1 cellular context compared by ENCODE assay signal in the genomic region with DNA sequence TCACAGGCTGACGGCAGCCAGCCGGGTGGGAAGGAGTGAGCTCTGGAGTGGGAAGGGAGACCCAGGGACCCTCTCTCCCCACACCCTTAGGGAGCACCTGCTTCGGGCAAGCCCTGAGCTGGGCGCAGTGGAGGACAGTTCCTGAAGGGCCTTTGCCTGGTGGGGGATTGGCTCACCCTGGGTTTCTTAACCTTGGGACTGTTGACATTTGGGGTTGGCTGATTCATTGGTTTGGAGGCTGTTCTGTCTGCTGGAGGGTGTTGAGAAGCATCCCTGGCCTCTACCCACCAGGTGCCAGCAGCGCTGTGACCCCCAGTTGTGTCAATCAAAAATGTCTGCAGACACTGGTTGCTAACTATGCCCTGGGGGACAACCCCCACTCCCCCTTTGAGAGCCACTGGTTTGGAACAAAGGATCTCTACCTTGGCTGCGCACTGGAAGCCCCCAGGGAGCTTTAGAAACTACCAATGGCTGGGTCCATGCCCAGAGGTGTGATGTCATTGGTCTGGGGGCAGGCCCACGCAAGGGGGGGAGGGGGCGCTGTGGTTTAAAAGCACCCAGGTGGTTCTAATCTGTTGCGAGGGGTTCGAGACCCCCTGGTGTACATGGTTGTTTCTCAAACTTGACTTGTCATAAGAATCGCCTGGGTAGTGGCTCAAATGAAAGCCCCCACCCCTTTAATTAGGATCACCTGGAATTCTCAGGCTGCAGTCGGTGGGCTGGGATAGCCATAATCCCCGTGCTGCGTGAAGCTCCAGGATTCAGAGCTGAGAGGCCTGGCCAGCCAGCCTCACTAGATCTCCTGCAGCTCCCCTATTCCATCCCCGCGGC.
TF ChIP-seq lines count a peak whose summit lies in the region.

No MANE protein-coding gene starts in this region.

TF ChIP-seq in K562, 482 proteins besides CTCF, POLR2A, EP300 and RAD21 (continued from another document and continues in another):
- TF ChIP-seq MGA (IDR thresholded peaks at IDR 0.05) (no peak), RBBP5 (IDR thresholded peaks at IDR 0.05; ENCODE audit: borderline replicate concordance, insufficient read depth, low read length, poor library complexity, severe bottlenecking) (peak; percentile 60), YBX1 (IDR thresholded peaks at IDR 0.05) (no peak), ZBTB49 (CRISPR knock-in tag; IDR thresholded peaks at IDR 0.05; ENCODE audit: borderline replicate concordance) (0 out of 2 replicates have a peak, but pooled peaks have one; percentile 41), TFAM (CRISPR knock-in tag; conservative IDR thresholded peaks at IDR 0.05) (no peak), ZNF764 (CRISPR knock-in tag; IDR thresholded peaks at IDR 0.05; ENCODE audit: low read depth) (no peak), MEIS2 (IDR thresholded peaks at IDR 0.05; ENCODE audit: partially characterized antibody) (peak; percentile 28), HMGN3 (IDR thresholded peaks at IDR 0.05; ENCODE audit: borderline replicate concordance, extremely low read depth, insufficient read length, low read depth, low read length) (peak; percentile 40), ZNF143 (CRISPR knock-in tag; IDR thresholded peaks at IDR 0.05) (0 out of 2 replicates have a peak, but pooled peaks have one; percentile 32), CC2D1A (IDR thresholded peaks at IDR 0.05) (no peak), CEBPZ (IDR thresholded peaks at IDR 0.05; ENCODE audit: borderline replicate concordance, low read depth, low read length) (no peak), ZNF3 (CRISPR knock-in tag; IDR thresholded peaks at IDR 0.05) (no peak), ETV1 (tag; conservative IDR thresholded peaks at IDR 0.05; ENCODE audit: low read depth) (0 out of 2 replicates have a peak, but pooled peaks have one; percentile 28), POLR2AphosphoS2 (IDR thresholded peaks at IDR 0.05; ENCODE audit: low read length) (no peak), ESRRB (CRISPR knock-in tag; IDR thresholded peaks at IDR 0.05; ENCODE audit: borderline replicate concordance) (no peak), ARNT (IDR thresholded peaks at IDR 0.05) (no peak), ZNF518B (CRISPR knock-in tag; IDR thresholded peaks at IDR 0.05) (no peak), ZNF431 (CRISPR knock-in tag; IDR thresholded peaks at IDR 0.05) (no peak)
- TF ChIP-seq, protein P1, sequence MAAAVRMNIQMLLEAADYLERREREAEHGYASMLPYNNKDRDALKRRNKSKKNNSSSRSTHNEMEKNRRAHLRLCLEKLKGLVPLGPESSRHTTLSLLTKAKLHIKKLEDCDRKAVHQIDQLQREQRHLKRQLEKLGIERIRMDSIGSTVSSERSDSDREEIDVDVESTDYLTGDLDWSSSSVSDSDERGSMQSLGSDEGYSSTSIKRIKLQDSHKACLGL (CRISPR knock-in tag; IDR thresholded peaks at IDR 0.05; ENCODE audit: borderline replicate concordance, poor library complexity, severe bottlenecking) = no peak
- TF ChIP-seq, protein P2, sequence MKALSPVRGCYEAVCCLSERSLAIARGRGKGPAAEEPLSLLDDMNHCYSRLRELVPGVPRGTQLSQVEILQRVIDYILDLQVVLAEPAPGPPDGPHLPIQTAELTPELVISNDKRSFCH (CRISPR knock-in tag; IDR thresholded peaks at IDR 0.05) = no peak
- TF ChIP-seq, protein P2 (tag; IDR thresholded peaks at IDR 0.05) = peak; percentile 55; the same call in 1 of the 2 replicates
- TF ChIP-seq, protein P3, sequence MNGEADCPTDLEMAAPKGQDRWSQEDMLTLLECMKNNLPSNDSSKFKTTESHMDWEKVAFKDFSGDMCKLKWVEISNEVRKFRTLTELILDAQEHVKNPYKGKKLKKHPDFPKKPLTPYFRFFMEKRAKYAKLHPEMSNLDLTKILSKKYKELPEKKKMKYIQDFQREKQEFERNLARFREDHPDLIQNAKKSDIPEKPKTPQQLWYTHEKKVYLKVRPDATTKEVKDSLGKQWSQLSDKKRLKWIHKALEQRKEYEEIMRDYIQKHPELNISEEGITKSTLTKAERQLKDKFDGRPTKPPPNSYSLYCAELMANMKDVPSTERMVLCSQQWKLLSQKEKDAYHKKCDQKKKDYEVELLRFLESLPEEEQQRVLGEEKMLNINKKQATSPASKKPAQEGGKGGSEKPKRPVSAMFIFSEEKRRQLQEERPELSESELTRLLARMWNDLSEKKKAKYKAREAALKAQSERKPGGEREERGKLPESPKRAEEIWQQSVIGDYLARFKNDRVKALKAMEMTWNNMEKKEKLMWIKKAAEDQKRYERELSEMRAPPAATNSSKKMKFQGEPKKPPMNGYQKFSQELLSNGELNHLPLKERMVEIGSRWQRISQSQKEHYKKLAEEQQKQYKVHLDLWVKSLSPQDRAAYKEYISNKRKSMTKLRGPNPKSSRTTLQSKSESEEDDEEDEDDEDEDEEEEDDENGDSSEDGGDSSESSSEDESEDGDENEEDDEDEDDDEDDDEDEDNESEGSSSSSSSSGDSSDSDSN (IDR thresholded peaks at IDR 0.05; ENCODE audit: borderline replicate concordance in 1 of 2, low read depth in 2 of 2, low read length in 2 of 2) = no peak
